2 cellular contexts compared by ENCODE assay signal in genomic region chr11:46247664-46248063, GRCh38.
A peak's percentile ranks its signal among the peaks of the same experiment; 100 is the strongest.
TF ChIP-seq lines count a peak whose summit lies in the region.

No MANE protein-coding gene starts in this region.

TF ChIP-seq in HCT116, 20 proteins besides CTCF, POLR2A, EP300 and RAD21:
- TF ChIP-seq ZFX (IDR thresholded peaks at IDR 0.05) (0 out of 2 replicates have a peak, but pooled peaks have one; percentile 14), SRF (IDR thresholded peaks at IDR 0.05; ENCODE audit: low read depth) (no peak), CEBPB (IDR thresholded peaks at IDR 0.05; ENCODE audit: low read depth) (peak; percentile 77), YY1 (IDR thresholded peaks at IDR 0.05; ENCODE audit: extremely low read depth, insufficient replicate concordance, low read depth, low read length) (peak; percentile 60), MAX (IDR thresholded peaks at IDR 0.05) (peak; percentile 75), CBX3 (IDR thresholded peaks at IDR 0.05; ENCODE audit: low read depth) (peak; percentile 54; the same call in 1 of the 2 replicates), JUND (IDR thresholded peaks at IDR 0.05) (no peak), SP1 (IDR thresholded peaks at IDR 0.05; ENCODE audit: low read depth) (no peak)
- TF ChIP-seq, protein P1, sequence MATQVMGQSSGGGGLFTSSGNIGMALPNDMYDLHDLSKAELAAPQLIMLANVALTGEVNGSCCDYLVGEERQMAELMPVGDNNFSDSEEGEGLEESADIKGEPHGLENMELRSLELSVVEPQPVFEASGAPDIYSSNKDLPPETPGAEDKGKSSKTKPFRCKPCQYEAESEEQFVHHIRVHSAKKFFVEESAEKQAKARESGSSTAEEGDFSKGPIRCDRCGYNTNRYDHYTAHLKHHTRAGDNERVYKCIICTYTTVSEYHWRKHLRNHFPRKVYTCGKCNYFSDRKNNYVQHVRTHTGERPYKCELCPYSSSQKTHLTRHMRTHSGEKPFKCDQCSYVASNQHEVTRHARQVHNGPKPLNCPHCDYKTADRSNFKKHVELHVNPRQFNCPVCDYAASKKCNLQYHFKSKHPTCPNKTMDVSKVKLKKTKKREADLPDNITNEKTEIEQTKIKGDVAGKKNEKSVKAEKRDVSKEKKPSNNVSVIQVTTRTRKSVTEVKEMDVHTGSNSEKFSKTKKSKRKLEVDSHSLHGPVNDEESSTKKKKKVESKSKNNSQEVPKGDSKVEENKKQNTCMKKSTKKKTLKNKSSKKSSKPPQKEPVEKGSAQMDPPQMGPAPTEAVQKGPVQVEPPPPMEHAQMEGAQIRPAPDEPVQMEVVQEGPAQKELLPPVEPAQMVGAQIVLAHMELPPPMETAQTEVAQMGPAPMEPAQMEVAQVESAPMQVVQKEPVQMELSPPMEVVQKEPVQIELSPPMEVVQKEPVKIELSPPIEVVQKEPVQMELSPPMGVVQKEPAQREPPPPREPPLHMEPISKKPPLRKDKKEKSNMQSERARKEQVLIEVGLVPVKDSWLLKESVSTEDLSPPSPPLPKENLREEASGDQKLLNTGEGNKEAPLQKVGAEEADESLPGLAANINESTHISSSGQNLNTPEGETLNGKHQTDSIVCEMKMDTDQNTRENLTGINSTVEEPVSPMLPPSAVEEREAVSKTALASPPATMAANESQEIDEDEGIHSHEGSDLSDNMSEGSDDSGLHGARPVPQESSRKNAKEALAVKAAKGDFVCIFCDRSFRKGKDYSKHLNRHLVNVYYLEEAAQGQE (IDR thresholded peaks at IDR 0.05; ENCODE audit: low read depth), result no peak
- TF ChIP-seq, protein P2, sequence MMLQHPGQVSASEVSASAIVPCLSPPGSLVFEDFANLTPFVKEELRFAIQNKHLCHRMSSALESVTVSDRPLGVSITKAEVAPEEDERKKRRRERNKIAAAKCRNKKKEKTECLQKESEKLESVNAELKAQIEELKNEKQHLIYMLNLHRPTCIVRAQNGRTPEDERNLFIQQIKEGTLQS (IDR thresholded peaks at IDR 0.05), result no peak

TF ChIP-seq in GM12878, 131 proteins besides CTCF, POLR2A, EP300 and RAD21:
- TF ChIP-seq SMAD5 (IDR thresholded peaks at IDR 0.05; ENCODE audit: low read depth) (no peak), RUNX3 (IDR thresholded peaks at IDR 0.05; ENCODE audit: low read length) (peak; percentile 75), POU2F2 (IDR thresholded peaks at IDR 0.05; ENCODE audit: borderline replicate concordance, low read depth, low read length) (peak; percentile 27; the same call in 1 of the 3 replicates), SMC3 (IDR thresholded peaks at IDR 0.05; ENCODE audit: borderline replicate concordance, low read length) (peak; percentile 71; the same call in 1 of the 2 replicates)
- TF ChIP-seq, protein P3, sequence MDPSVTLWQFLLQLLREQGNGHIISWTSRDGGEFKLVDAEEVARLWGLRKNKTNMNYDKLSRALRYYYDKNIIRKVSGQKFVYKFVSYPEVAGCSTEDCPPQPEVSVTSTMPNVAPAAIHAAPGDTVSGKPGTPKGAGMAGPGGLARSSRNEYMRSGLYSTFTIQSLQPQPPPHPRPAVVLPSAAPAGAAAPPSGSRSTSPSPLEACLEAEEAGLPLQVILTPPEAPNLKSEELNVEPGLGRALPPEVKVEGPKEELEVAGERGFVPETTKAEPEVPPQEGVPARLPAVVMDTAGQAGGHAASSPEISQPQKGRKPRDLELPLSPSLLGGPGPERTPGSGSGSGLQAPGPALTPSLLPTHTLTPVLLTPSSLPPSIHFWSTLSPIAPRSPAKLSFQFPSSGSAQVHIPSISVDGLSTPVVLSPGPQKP (IDR thresholded peaks at IDR 0.05; ENCODE audit: low read depth, low read length), result no peak
